Comparison of ENCODE assay signal across 18 cellular contexts in genomic region chr4:53582194-53582593, GRCh38. TPM values are rescaled to one million over a fixed set of nuclear protein-coding genes. Genes with fewer than 3 reads are reported as not detected.
DNase-seq lines count a peak whose midpoint lies in the region; ATAC-seq, FAIRE-seq and TF ChIP-seq lines count a peak whose summit lies in the region.
"Had no signal": no experiment of that assay in that cellular context is flagged by ENCODE, and none has a peak within 500 bp of the region (broad histone marks: within the 10 kb centered on the region; RNA-seq: fewer than 3 reads in every experiment).

No MANE protein-coding gene starts in this region.

- no peak for TF ChIP-seq CTCF in keratinocyte (optimal IDR thresholded peaks at IDR 0.05 in 1 of 3, IDR thresholded peaks at IDR 0.05 in 1 of 3, conservative IDR thresholded peaks at IDR 0.05 in 1 of 3; ENCODE audit: extremely low read depth in 1 of 3, insufficient read depth in 2 of 3, low read length in 3 of 3)
- no peak for TF ChIP-seq CTCF in right lobe of liver (IDR thresholded peaks at IDR 0.05)
- TF ChIP-seq CTCF in esophagus muscularis mucosa (IDR thresholded peaks at IDR 0.05) = no peak
- no peak for TF ChIP-seq CTCF in lower lobe of right lung (IDR thresholded peaks at IDR 0.05)

- peak; percentile 75 for FAIRE-seq in keratinocyte (lab: Jason Lieb, UNC)
- FAIRE-seq in small intestine (lab: Jason Lieb, UNC) = no peak
- FAIRE-seq: GM12878 had no signal

- no peaks in the 10 kb centered on the region for H3K79me2 ChIP-seq in keratinocyte (ENCODE audit: control insufficient read depth, insufficient read depth, low read length)

- H2AFZ ChIP-seq in keratinocyte (ENCODE audit: control insufficient read depth, low read length) = no peak overlapping the region

- H3K4me1 ChIP-seq in keratinocyte (ENCODE audit: control insufficient read depth, extremely low read depth, insufficient read depth, low read length) (peaks cover 14% of the 10 kb centered on the region), right lobe of liver (peaks cover 0 to 15% (median 0%) of the 10 kb centered on the region in 4 donors), esophagus muscularis mucosa (no peaks in the 10 kb centered on the region), small intestine (ENCODE audit: control insufficient read depth in 2 of 2, insufficient read depth in 1 of 2, low read depth in 1 of 2, low read length in 1 of 2) (peaks cover 2 to 5% of the 10 kb centered on the region in 2 donors), lower lobe of right lung (peaks cover 4% of the 10 kb centered on the region)

- no peak overlapping the region for H3K4me2 ChIP-seq in keratinocyte (ENCODE audit: control insufficient read depth, extremely low read depth, insufficient read depth, low read depth, low read length)
- H3K4me2 ChIP-seq: BLaER1 treated with 17β-estradiol and CSF1 and Interleukin-3, amounts not matched to agents 10 nM and 100 nM had no signal

- intact Hi-C loops in right lobe of liver (cut with DNase I) = no loop called here
- intact Hi-C loops in esophagus muscularis mucosa (cut with DNase I) = no loop called here
- intact Hi-C loops in lower lobe of right lung (cut with DNase I) = no loop called here

- TF ChIP-seq POLR2A in right lobe of liver (IDR thresholded peaks at IDR 0.05) (no peak), esophagus muscularis mucosa (IDR thresholded peaks at IDR 0.05; ENCODE audit: low read depth) (no peak)

- H3K9ac ChIP-seq in keratinocyte (ENCODE audit: control insufficient read depth, extremely low read depth, insufficient read depth, low read length) = no peak overlapping the region
- H3K9ac ChIP-seq: BLaER1 treated with 17β-estradiol and CSF1 and Interleukin-3, amounts not matched to agents 10 nM and 100 nM had no signal

- TF ChIP-seq EP300 in esophagus muscularis mucosa (IDR thresholded peaks at IDR 0.05) = no peak

- H4K20me1 ChIP-seq in keratinocyte (ENCODE audit: control insufficient read depth, extremely low read depth, insufficient read depth, low read length) = no peaks in the 10 kb centered on the region
- H4K20me1 ChIP-seq: BLaER1 treated with 17β-estradiol and CSF1 and Interleukin-3, amounts not matched to agents 10 nM and 100 nM had no signal

- H3K36me3 ChIP-seq in keratinocyte (ENCODE audit: control insufficient read depth in 2 of 2, extremely low read depth in 1 of 2, insufficient read depth in 2 of 2, low read length in 2 of 2) = no peaks in the 10 kb centered on the region
- H3K36me3 ChIP-seq in right lobe of liver = no peaks in the 10 kb centered on the region
- H3K36me3 ChIP-seq in esophagus muscularis mucosa = no peaks in the 10 kb centered on the region
- H3K36me3 ChIP-seq in small intestine (ENCODE audit: control insufficient read depth in 2 of 2, insufficient read depth in 2 of 2, low read length in 2 of 2) = no peaks in the 10 kb centered on the region
- H3K36me3 ChIP-seq in lower lobe of right lung = no peaks in the 10 kb centered on the region
- H3K36me3 ChIP-seq: BLaER1 treated with 17β-estradiol and CSF1 and Interleukin-3, amounts not matched to agents 10 nM and 100 nM had no signal

- H3K27ac ChIP-seq in keratinocyte (ENCODE audit: control insufficient read depth, insufficient read depth, low read length) (no peak overlapping the region), right lobe of liver (no peak overlapping the region), esophagus muscularis mucosa (replicated peaks in 1 of 4) (no peak overlapping the region), small intestine (ENCODE audit: low read depth in 1 of 2, low read length in 1 of 2) (no peak overlapping the region), lower lobe of right lung (no peak overlapping the region)
- H3K27ac ChIP-seq: 22Rv1; BLaER1 treated with 17β-estradiol and CSF1 and Interleukin-3, amounts not matched to agents 10 nM and 100 nM had no signal

- ATAC-seq in right lobe of liver (peak in 3 of 4 donors; percentile 17 to 57 (median 47)), lower lobe of right lung (no peak)
- ATAC-seq: GM12878 had no signal

- H3K27me3 ChIP-seq in keratinocyte (ENCODE audit: control insufficient read depth, extremely low read depth, insufficient read depth, low read length) (no peaks in the 10 kb centered on the region), right lobe of liver (no peaks in the 10 kb centered on the region), esophagus muscularis mucosa (no peaks in the 10 kb centered on the region), small intestine (ENCODE audit: control insufficient read depth in 2 of 2, insufficient read depth in 2 of 2, low read length in 2 of 2) (no peaks in the 10 kb centered on the region), lower lobe of right lung (ENCODE audit: low read depth) (no peaks in the 10 kb centered on the region)
- H3K27me3 ChIP-seq: BLaER1 treated with 17β-estradiol and CSF1 and Interleukin-3, amounts not matched to agents 10 nM and 100 nM had no signal

- 44% methylated on average over 4 of the region's 4 CpGs for WGBS in right lobe of liver (ENCODE audit: insufficient coverage, low coverage, low lambda C conversion rate, missing lambda C conversion rate)
- 92% methylated on average over 4 of the region's 4 CpGs for WGBS in esophagus muscularis mucosa
- WGBS in small intestine, 3 donors = 43 to 68% (median 45%) methylated on average over 4 of the region's 4 CpGs

- H3K9me3 ChIP-seq in keratinocyte (ENCODE audit: control insufficient read depth, low read depth, low read length) (no peaks in the 10 kb centered on the region), right lobe of liver (no peaks in the 10 kb centered on the region), esophagus muscularis mucosa (no peaks in the 10 kb centered on the region), small intestine (ENCODE audit: control insufficient read depth, low read depth) (no peaks in the 10 kb centered on the region), lower lobe of right lung (no peaks in the 10 kb centered on the region)

- H3K4me3 ChIP-seq in keratinocyte (ENCODE audit: control insufficient read depth in 2 of 3, extremely low read depth in 1 of 3, insufficient read depth in 2 of 3, low read depth in 1 of 3, low read length in 3 of 3) (no peak overlapping the region), right lobe of liver (no peak overlapping the region), esophagus muscularis mucosa (no peak overlapping the region), small intestine (ENCODE audit: low read depth in 1 of 2, low read length in 2 of 2) (no peak overlapping the region), lower lobe of right lung (no peak overlapping the region)
- H3K4me3 ChIP-seq: BLaER1 treated with 17β-estradiol and CSF1 and Interleukin-3, amounts not matched to agents 10 nM and 100 nM; GM12878 had no signal

- H3K9me1 ChIP-seq in keratinocyte (ENCODE audit: control insufficient read depth, extremely low read depth, insufficient read depth, low read length) = no peaks in the 10 kb centered on the region

- dilution Hi-C loops in keratinocyte (cut with MboI; ENCODE audit: extremely low pct_ligation_motif_present, low sequenced_read_pairs) = no loop called here

- peak; percentile 15 for DNase-seq in AG08395 (ENCODE audit: low spot score)
- peak; percentile 4 for DNase-seq in SW480 (ENCODE audit: low spot score)
- no peak for DNase-seq in keratinocyte (ENCODE audit: low read depth, low spot score)
- no peak for DNase-seq in right lobe of liver
- DNase-seq in esophagus muscularis mucosa (ENCODE audit: extremely low spot score) = no peak
- no peak for DNase-seq in small intestine
- DNase-seq in SW 1271 (lab: John Stamatoyannopoulos, UW) = no peak
- DNase-seq in lower lobe of right lung = no peak
- DNase-seq: Calu3; CD4-positive, CD25-positive, alpha-beta regulatory T cell; DMS 273 treated with DMSO at 0.1 percent for 48 hours; GOT3; H9 had no signal

RNA-seq across cellular contexts. Expression of gene LNX1, which starts 9.1 kb away (rescaled TPM):
- polyA plus RNA-seq in keratinocyte = 0.17 to 0.32 TPM (median 0.22 TPM) in 3 replicates
- 3.7 TPM for polyA plus RNA-seq in keratinocyte (2011; ENCODE audit: low read depth)
- 0.21 and 0.26 TPM in 2 replicates for polyA plus RNA-seq in keratinocyte (2011; cell fraction: cytosol; rRNA removed)
- 0.39 TPM in 1 of 2 replicates, not detected in the other for polyA plus RNA-seq in keratinocyte (2011; cell fraction: nucleus; rRNA removed)
- 0.47 and 3.9 TPM in 2 replicates for polyA plus RNA-seq in keratinocyte (2012; ENCODE audit: low replicate concordance)
- 0.29 to 1.5 TPM (median 1.4 TPM) in 3 replicates for polyA minus RNA-seq in keratinocyte
- polyA minus RNA-seq in keratinocyte (2011; cell fraction: cytosol; rRNA and poly(A)+ RNA removed) = not detected
- 0.42 TPM in 1 of 2 replicates, not detected in the other for polyA minus RNA-seq in keratinocyte (2011; cell fraction: nucleus; rRNA and poly(A)+ RNA removed)
- 1 to 10 TPM; 1.3 to 6.0 (median 3.9) TPM for total RNA-seq in right lobe of liver
- 10 to 100 TPM in 1 of 4 donors, 1 to 10 TPM in 3; 5.8 to 14.7 (median 8.4) TPM for total RNA-seq in esophagus muscularis mucosa
- polyA plus RNA-seq in small intestine = 10 to 100 TPM in 1 of 3 donors, 1 to 10 TPM in 2; 6.4 to 11.1 (median 7.2) TPM
- total RNA-seq in lower lobe of right lung = 5.4 TPM
- total RNA-seq: A673; CD4-positive, CD25-positive, alpha-beta regulatory T cell; G401 had no signal

Comparison
In these comparisons a context has a peak if more than half of its experiments do, and no peak if none do; other contexts are left out.
1. DNase-seq: peak in AG08395 (single experiment) and SW480 (single experiment); none in keratinocyte (single experiment), right lobe of liver (0 of 3), esophagus muscularis mucosa (single experiment), small intestine (single experiment), SW 1271 (0 of 2) and lower lobe of right lung (single experiment).
2. ATAC-seq: peak in right lobe of liver (3 of 4); none in lower lobe of right lung (0 of 2).